10 cellular contexts compared by ENCODE assay signal in the genomic region with DNA sequence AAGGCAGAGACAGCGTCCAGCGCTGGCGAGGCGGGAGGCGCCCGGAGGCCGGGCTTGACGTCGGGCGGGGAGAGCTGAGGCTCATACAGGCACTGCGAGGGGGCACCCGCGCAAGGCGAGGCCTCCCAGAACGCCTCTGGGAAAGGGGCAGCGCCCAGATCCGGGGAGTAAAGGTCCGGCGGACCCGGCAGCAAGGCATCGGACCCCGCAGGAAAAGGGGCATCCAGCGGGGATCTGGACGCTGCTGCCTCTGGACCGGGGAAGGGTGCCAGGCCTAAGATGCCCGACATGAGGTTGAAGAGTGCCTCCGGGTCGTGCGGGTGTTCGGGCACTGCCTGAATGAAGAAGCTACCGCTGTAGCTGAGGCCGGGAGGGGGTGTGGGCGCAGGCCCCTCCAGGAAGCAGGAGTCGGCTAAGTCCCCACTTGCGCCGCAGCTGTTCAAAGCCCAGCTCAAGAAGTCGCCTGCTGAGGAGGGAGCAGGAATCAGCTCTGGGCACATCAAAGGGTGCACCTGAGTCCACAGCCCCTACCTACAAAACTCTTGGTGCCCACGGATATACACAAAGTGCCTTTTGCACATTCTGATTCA. TPM values are rescaled to one million over a fixed set of nuclear protein-coding genes. Genes with fewer than 3 reads are reported as not detected.
DNase-seq lines count a peak whose midpoint lies in the region; ATAC-seq and TF ChIP-seq lines count a peak whose summit lies in the region.
"Had no signal": no experiment of that assay in that cellular context is flagged by ENCODE, and none has a peak within 500 bp of the region (broad histone marks: within the 10 kb centered on the region; RNA-seq: fewer than 3 reads in every experiment).

No MANE protein-coding gene starts in this region.

- H3K36me3 ChIP-seq in GM23338 (ENCODE audit: insufficient read depth) = no peaks in the 10 kb centered on the region
- H3K36me3 ChIP-seq: stomach had no signal

- TF ChIP-seq CTCF in GM23338 (conservative IDR thresholded peaks at IDR 0.05; ENCODE audit: low read depth in 2 of 2) = no peak

- POLR2A ChIA-PET in naive thymus-derived CD8-positive, alpha-beta T cell (lab: Charles Lee) = interaction anchor here (1.1 to 4.9 kb wide), 3 partner anchors 10 to 93 kb away, joined by 3 to 27 read pairs (median 9); a partner anchor contains a TSS

- H3K4me3 Mint-ChIP-seq in GM23338 = peak overlapping the region; percentile 75
- H3K4me3 Mint-ChIP-seq in activated naive CD8-positive, alpha-beta T cell treated with anti-CD3 and anti-CD28 coated beads, Interleukin-2, amount 50 U/mL, for 24 hours = peak overlapping the region; percentile 61
- H3K4me3 Mint-ChIP-seq in naive thymus-derived CD8-positive, alpha-beta T cell = peak overlapping the region; percentile 42 to 79 (median 70)

- peaks cover 12% of the 10 kb centered on the region; the same call in 1 of the 2 replicates for H3K4me1 ChIP-seq in GM23338 (ENCODE audit: insufficient read depth)

- H2AFZ ChIP-seq in GM23338 = peak overlapping the region; percentile 81; the same call in 1 of the 2 replicates

- H3K9me3 Mint-ChIP-seq in GM23338 = no peaks in the 10 kb centered on the region
- no peaks in the 10 kb centered on the region for H3K9me3 Mint-ChIP-seq in activated naive CD8-positive, alpha-beta T cell treated with anti-CD3 and anti-CD28 coated beads, Interleukin-2, amount 50 U/mL, for 24 hours
- H3K9me3 Mint-ChIP-seq in naive thymus-derived CD8-positive, alpha-beta T cell = no peaks in the 10 kb centered on the region

- peak overlapping the region; percentile 67 for H3K4me3 ChIP-seq in GM23338

- H3K27ac ChIP-seq in GM23338 (ENCODE audit: low read depth) = no peak overlapping the region
- H3K27ac ChIP-seq: coronary artery, stomach had no signal

- H3F3A ChIP-seq in GM23338 (replicated peaks; ENCODE audit: low read depth) = peaks cover 9% of the 10 kb centered on the region

- no peaks in the 10 kb centered on the region for H3K9me2 ChIP-seq in GM23338 (ENCODE audit: insufficient read depth)

- H3K36me3 Mint-ChIP-seq in GM23338 (ENCODE audit: low read depth) = no peaks in the 10 kb centered on the region
- no peaks in the 10 kb centered on the region for H3K36me3 Mint-ChIP-seq in activated naive CD8-positive, alpha-beta T cell treated with anti-CD3 and anti-CD28 coated beads, Interleukin-2, amount 50 U/mL, for 24 hours (ENCODE audit: low read depth)
- H3K36me3 Mint-ChIP-seq in naive thymus-derived CD8-positive, alpha-beta T cell = no peaks in the 10 kb centered on the region

- H3K4me2 ChIP-seq in GM23338 = peak overlapping the region; percentile 89

- H3K27me3 ChIP-seq in GM23338 (ENCODE audit: insufficient read depth) = peaks cover 98% of the 10 kb centered on the region

- peaks cover 5% of the 10 kb centered on the region for H4K20me1 ChIP-seq in GM23338 (replicated peaks; ENCODE audit: insufficient read depth)

- H3K27me3 Mint-ChIP-seq in GM23338 (ENCODE audit: insufficient read depth, low read depth, poor library complexity) = peaks cover 68% of the 10 kb centered on the region
- H3K27me3 Mint-ChIP-seq in activated naive CD8-positive, alpha-beta T cell treated with anti-CD3 and anti-CD28 coated beads, Interleukin-2, amount 50 U/mL, for 24 hours = peaks cover 72% of the 10 kb centered on the region
- peaks cover 33 to 66% (median 58%) of the 10 kb centered on the region in 5 donors for H3K27me3 Mint-ChIP-seq in naive thymus-derived CD8-positive, alpha-beta T cell

- no peak overlapping the region for H3K27ac Mint-ChIP-seq in GM23338
- H3K27ac Mint-ChIP-seq in activated naive CD8-positive, alpha-beta T cell treated with anti-CD3 and anti-CD28 coated beads, Interleukin-2, amount 50 U/mL, for 24 hours = no peak overlapping the region
- H3K27ac Mint-ChIP-seq in naive thymus-derived CD8-positive, alpha-beta T cell = peak overlapping the region in 1 of 10 donors; percentile 65

- DNase-seq in NCI-H345 (lab: John Stamatoyannopoulos, UW) = peak; percentile 21
- no peak for DNase-seq in NCI-H345 treated with DMSO at 0.1 percent for 48 hours (lab: John Stamatoyannopoulos, UW; ENCODE audit: unreplicated experiment)
- DNase-seq in GM23338 (ENCODE audit: low spot score) = peak; percentile 21
- no peak for DNase-seq in activated naive CD8-positive, alpha-beta T cell treated with anti-CD3 and anti-CD28 coated beads, Interleukin-2, amount 50 U/mL, for 24 hours
- DNase-seq in naive thymus-derived CD8-positive, alpha-beta T cell = peak in 2 of 10 donors; percentile 10 to 17
- no peak for DNase-seq in NOMO-1 treated with dmso at 0.1 percent for 144 hours (lab: John Stamatoyannopoulos, UW; ENCODE audit: unreplicated experiment)
- DNase-seq: stomach had no signal

- H3K4me1 Mint-ChIP-seq in GM23338 = peaks cover 14% of the 10 kb centered on the region
- peaks cover 19% of the 10 kb centered on the region for H3K4me1 Mint-ChIP-seq in activated naive CD8-positive, alpha-beta T cell treated with anti-CD3 and anti-CD28 coated beads, Interleukin-2, amount 50 U/mL, for 24 hours
- peaks cover 6 to 20% (median 14%) of the 10 kb centered on the region in 4 donors for H3K4me1 Mint-ChIP-seq in naive thymus-derived CD8-positive, alpha-beta T cell

- H3K79me2 ChIP-seq in GM23338 (replicated peaks; ENCODE audit: insufficient read depth) = no peaks in the 10 kb centered on the region

- peak; percentile 4 for ATAC-seq in GM23338
- ATAC-seq in activated naive CD8-positive, alpha-beta T cell treated with anti-CD3 and anti-CD28 coated beads, Interleukin-2, amount 50 U/mL, for 24 hours = no peak
- ATAC-seq in naive thymus-derived CD8-positive, alpha-beta T cell = no peak
- no peak for ATAC-seq in GM19324 (IDR thresholded peaks at IDR 0.05; ENCODE audit: low FRiP score, unreplicated experiment)
- ATAC-seq in GM21381 (IDR thresholded peaks at IDR 0.05; ENCODE audit: unreplicated experiment) = no peak

TF ChIP-seq in GM23338, 12 proteins besides CTCF, POLR2A, EP300 and RAD21:
- peak; percentile 33 for TF ChIP-seq EZH2 (IDR thresholded peaks at IDR 0.05; ENCODE audit: low read depth, unreplicated experiment)
- peak; percentile 20 for TF ChIP-seq EZH2phosphoT487 (IDR thresholded peaks at IDR 0.05; ENCODE audit: unreplicated experiment)
- TF ChIP-seq STAT1 (IDR thresholded peaks at IDR 0.05; ENCODE audit: unreplicated experiment) = no peak
- no peak for TF ChIP-seq NANOG (IDR thresholded peaks at IDR 0.05; ENCODE audit: borderline replicate concordance)

RNA-seq across cellular contexts. Expression of a gene that starts 0.9 kb away (rescaled TPM):
- total RNA-seq in GM23338 (2014; rRNA removed; shearing (Covaris generic)) = not detected in 2 replicates
- 0.23 TPM in 1 of 2 replicates, not detected in the other for polyA plus RNA-seq in GM23338 (2016; fragmentation: Nextera tagmentation; extraction: Ambion mirVana)
- not detected for total RNA-seq in naive thymus-derived CD8-positive, alpha-beta T cell
- not detected for polyA plus RNA-seq in naive thymus-derived CD8-positive, alpha-beta T cell
- total RNA-seq: stomach had no signal

RNA-seq across cellular contexts. Expression of a gene that starts 8.1 kb away (rescaled TPM):
- total RNA-seq in GM23338 (2014; rRNA removed; shearing (Covaris generic)) = 13.8 and 16.5 TPM in 2 replicates
- 3.1 and 3.5 TPM in 2 replicates for polyA plus RNA-seq in GM23338 (2016; fragmentation: Nextera tagmentation; extraction: Ambion mirVana)
- 10 to 100 TPM; 26.5 to 28.0 TPM for total RNA-seq in naive thymus-derived CD8-positive, alpha-beta T cell
- 1 to 10 TPM; 1.0 to 2.7 (median 1.8) TPM for polyA plus RNA-seq in naive thymus-derived CD8-positive, alpha-beta T cell

RNA-seq across cellular contexts. Expression of a gene that starts 58.3 kb away (rescaled TPM):
- total RNA-seq in GM23338 (2014; rRNA removed; shearing (Covaris generic)) = 516 and 642 TPM in 2 replicates
- polyA plus RNA-seq in GM23338 (2016; fragmentation: Nextera tagmentation; extraction: Ambion mirVana) = 269 and 287 TPM in 2 replicates
- total RNA-seq in naive thymus-derived CD8-positive, alpha-beta T cell = 100 to 1,000 TPM; 206 to 217 TPM
- 100 to 1,000 TPM; 294 to 306 (median 299) TPM for polyA plus RNA-seq in naive thymus-derived CD8-positive, alpha-beta T cell

RNA-seq across cellular contexts. Expression of a gene that starts 59.4 kb away (rescaled TPM):
- total RNA-seq in GM23338 (2014; rRNA removed; shearing (Covaris generic)) = 6.5 and 8.6 TPM in 2 replicates
- 6.8 and 8.3 TPM in 2 replicates for polyA plus RNA-seq in GM23338 (2016; fragmentation: Nextera tagmentation; extraction: Ambion mirVana)
- total RNA-seq in naive thymus-derived CD8-positive, alpha-beta T cell = 10 to 100 TPM in 1 of 2 experiments, 1 to 10 TPM in 1; 7.8 to 10.7 TPM
- polyA plus RNA-seq in naive thymus-derived CD8-positive, alpha-beta T cell = 10 to 100 TPM; 26.1 to 38.8 (median 27.6) TPM

Comparison
In these comparisons a context has a peak if more than half of its experiments do, and no peak if none do; other contexts are left out.
1. DNase-seq: peak in NCI-H345 (single experiment) and GM23338 (single experiment); none in NCI-H345 treated with DMSO at 0.1 percent for 48 hours (single experiment), activated naive CD8-positive, alpha-beta T cell treated with anti-CD3 and anti-CD28 coated beads, Interleukin-2, amount 50 U/mL, for 24 hours (single experiment) and NOMO-1 treated with dmso at 0.1 percent for 144 hours (single experiment).
2. Peak in every context shown above with its lines, with median percentiles within 50 percentile points of each other: H3K4me3 Mint-ChIP-seq.